Comparison of ENCODE assay signal across 9 cellular contexts in the genomic region with DNA sequence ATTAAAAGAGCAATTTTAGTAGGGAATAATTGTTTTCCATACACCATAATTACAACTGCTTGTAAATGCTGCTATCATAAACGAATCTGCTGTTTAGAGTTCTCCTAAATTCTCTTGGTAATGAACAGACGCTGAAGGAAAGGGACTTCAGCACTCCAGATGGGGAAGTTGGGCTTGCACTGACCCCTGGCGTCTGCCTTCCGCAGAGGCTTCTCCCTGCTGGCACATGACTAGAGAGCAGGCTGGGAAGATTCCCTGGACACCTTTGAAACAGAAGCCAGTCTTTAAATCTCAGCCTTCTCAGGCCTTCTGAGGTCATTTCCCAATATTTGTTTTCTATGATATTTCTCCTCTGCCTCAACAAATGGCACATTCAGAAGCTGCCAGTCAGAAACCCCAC.
DNase-seq lines count a peak whose midpoint lies in the region; ATAC-seq, FAIRE-seq and TF ChIP-seq lines count a peak whose summit lies in the region.
"Had no signal": no experiment of that assay in that cellular context is flagged by ENCODE, and none has a peak within 500 bp of the region (broad histone marks: within the 10 kb centered on the region; RNA-seq: fewer than 3 reads in every experiment).

No MANE protein-coding gene starts in this region.

- H3K36me3 Mint-ChIP-seq in type B pancreatic cell (no peaks in the 10 kb centered on the region), T-helper 17 cell (ENCODE audit: low read depth) (no peaks in the 10 kb centered on the region)
- no peaks in the 10 kb centered on the region for H3K36me3 Mint-ChIP-seq in activated T-helper 1 cell treated with anti-CD3 and anti-CD28 coated beads, Interleukin-12 subunit alpha, Interleukin-12 subunit beta, Interleukin-2, Interleukin-4 antibody, amounts not matched to agents 30 ng/mL and 10 ng/mL and 1 ng/mL, durations not matched to agents 14 hours and 24 hours and 36 hours (ENCODE audit: low read depth)
- H3K36me3 Mint-ChIP-seq: activated naive CD8-positive, alpha-beta T cell had no signal

- H2AFZ ChIP-seq in OCI-LY3 (ENCODE audit: low read depth, low read length): no peak overlapping the region
- H2AFZ ChIP-seq in HepG2 (ENCODE audit: low read length): no peak overlapping the region

- no peaks in the 10 kb centered on the region for H3K79me2 ChIP-seq in OCI-LY3 (ENCODE audit: low read length)
- no peaks in the 10 kb centered on the region for H3K79me2 ChIP-seq in HepG2 (ENCODE audit: insufficient read depth, low read length)

- 0% methylated on average over 3 of the region's 4 CpGs for WGBS in HepG2 (ENCODE audit: low lambda C conversion rate)

- no TSS peak for BruUV-seq in HepG2 (replicated peaks; lab: Mats Ljungman, UMichigan)

- ATAC-seq in HepG2: peak; percentile 94
- no peak for ATAC-seq in T-helper 17 cell

- DNase-seq in GM12865 (ENCODE audit: low read depth) (peak; percentile 13), colonic mucosa (peak; percentile 85), HepG2 (ENCODE audit: low spot score) (peak; percentile 26), type B pancreatic cell (ENCODE audit: extremely low spot score, unreplicated experiment) (no peak), T-helper 17 cell (no peak)
- no peak for DNase-seq in activated T-helper 1 cell treated with anti-CD3 and anti-CD28 coated beads, Interleukin-12 subunit alpha, Interleukin-12 subunit beta, Interleukin-2, Interleukin-4 antibody, amounts not matched to agents 30 ng/mL and 10 ng/mL and 1 ng/mL, durations not matched to agents 14 hours and 24 hours and 36 hours (ENCODE audit: low spot score)

- H3K36me3 ChIP-seq in OCI-LY3 (replicated peaks; ENCODE audit: low read depth, low read length) (no peaks in the 10 kb centered on the region), colonic mucosa (no peaks in the 10 kb centered on the region), HepG2 (replicated peaks in 1 of 2; ENCODE audit: control insufficient read depth in 1 of 2, insufficient read depth in 2 of 2, low read length in 2 of 2) (no peaks in the 10 kb centered on the region)

- no peak for TF ChIP-seq POLR2A in HepG2 (IDR thresholded peaks at IDR 0.05; ENCODE audit: insufficient read depth in 1 of 2, low read depth in 2 of 2, low read length in 2 of 2)

- H3K4me2 ChIP-seq in OCI-LY3 (ENCODE audit: low read length) (no peak overlapping the region), HepG2 (ENCODE audit: low read depth, low read length) (no peak overlapping the region)

- TF ChIP-seq CTCF in 22Rv1 (IDR thresholded peaks at IDR 0.05) (peak; percentile 74), GM12865 (IDR thresholded peaks at IDR 0.05; ENCODE audit: insufficient read depth, low read depth, low read length, missing control alignments) (peak; percentile 30), OCI-LY3 (IDR thresholded peaks at IDR 0.05; ENCODE audit: low read depth, low read length) (peak; percentile 43), colonic mucosa (IDR thresholded peaks at IDR 0.05) (peak; percentile 71), HepG2 (CRISPR knock-in tag; IDR thresholded peaks at IDR 0.05) (peak; percentile 78), type B pancreatic cell (conservative IDR thresholded peaks at IDR 0.05) (peak; percentile 86)

- TF ChIP-seq RAD21 in HepG2 (CRISPR knock-in tag; IDR thresholded peaks at IDR 0.05): peak; percentile 54

- in situ Hi-C loops in HepG2 (cut with HindIII; ENCODE audit: extremely low pct_ligation_motif_present, low pct_unique_long_range_greater_than_20kb): loop anchor here (10.0 kb wide), 1 partner anchor 478 kb away; no protein-coding TSS in a partner anchor

- H3K4me1 Mint-ChIP-seq in type B pancreatic cell (ENCODE audit: unreplicated experiment): no peaks in the 10 kb centered on the region
- no peaks in the 10 kb centered on the region for H3K4me1 Mint-ChIP-seq in T-helper 17 cell
- no peaks in the 10 kb centered on the region for H3K4me1 Mint-ChIP-seq in activated T-helper 1 cell treated with anti-CD3 and anti-CD28 coated beads, Interleukin-12 subunit alpha, Interleukin-12 subunit beta, Interleukin-2, Interleukin-4 antibody, amounts not matched to agents 30 ng/mL and 10 ng/mL and 1 ng/mL, durations not matched to agents 14 hours and 24 hours and 36 hours (ENCODE audit: low read depth)

- H3K4me3 ChIP-seq in GM12865 (ENCODE audit: low read depth, low read length) (no peak overlapping the region), OCI-LY3 (ENCODE audit: low read length) (no peak overlapping the region), colonic mucosa (no peak overlapping the region), HepG2 (replicated peaks in 1 of 3; ENCODE audit: insufficient read depth in 1 of 3, low read depth in 2 of 3, low read length in 3 of 3) (no peak overlapping the region)

- H3K4me1 ChIP-seq in OCI-LY3 (ENCODE audit: low read length): no peaks in the 10 kb centered on the region
- H3K4me1 ChIP-seq in colonic mucosa: no peaks in the 10 kb centered on the region
- no peaks in the 10 kb centered on the region for H3K4me1 ChIP-seq in HepG2 (ENCODE audit: insufficient read depth, low read length)

- H3K9me3 ChIP-seq in OCI-LY3 (ENCODE audit: insufficient read depth, low read length) (no peaks in the 10 kb centered on the region), colonic mucosa (no peaks in the 10 kb centered on the region), HepG2 (ENCODE audit: low read length) (no peaks in the 10 kb centered on the region), T-helper 17 cell (ENCODE audit: control insufficient read depth, low read length, poor library complexity, severe bottlenecking) (no peaks in the 10 kb centered on the region)

- CTCF ChIA-PET in HepG2 (lab: Yijun Ruan, JAX; ENCODE audit: low intra/inter-chr PET ratio, low total read pairs): interaction anchor here (1.6 to 2.2 kb wide), 3 partner anchors 23 to 482 kb away, joined by 7 to 13 read pairs (median 11); no protein-coding TSS in a partner anchor

- FAIRE-seq in HepG2 (lab: Jason Lieb, UNC): peak; percentile 56

- no peaks in the 10 kb centered on the region for H4K20me1 ChIP-seq in OCI-LY3 (ENCODE audit: insufficient read depth, low read length)
- H4K20me1 ChIP-seq in HepG2 (ENCODE audit: insufficient read depth, low read length): no peaks in the 10 kb centered on the region

- POLR2A ChIA-PET in HepG2 (lab: Yijun Ruan, JAX): no interaction called here

- H3K9ac ChIP-seq in OCI-LY3 (ENCODE audit: low read length): no peak overlapping the region
- H3K9ac ChIP-seq in colonic mucosa (ENCODE audit: low read depth in 2 of 2, low read length in 2 of 2): no peak overlapping the region
- no peak overlapping the region for H3K9ac ChIP-seq in HepG2 (ENCODE audit: insufficient read depth, low read depth, low read length)

- H3K27ac ChIP-seq in 22Rv1 (no peak overlapping the region), OCI-LY3 (ENCODE audit: low read length) (no peak overlapping the region), colonic mucosa (no peak overlapping the region), HepG2 (ENCODE audit: extremely low read length, insufficient read depth, low read length) (no peak overlapping the region)

- H3K9me3 Mint-ChIP-seq in type B pancreatic cell: no peaks in the 10 kb centered on the region
- H3K9me3 Mint-ChIP-seq in activated T-helper 1 cell treated with anti-CD3 and anti-CD28 coated beads, Interleukin-12 subunit alpha, Interleukin-12 subunit beta, Interleukin-2, Interleukin-4 antibody, amounts not matched to agents 30 ng/mL and 10 ng/mL and 1 ng/mL, durations not matched to agents 14 hours and 24 hours and 36 hours: no peaks in the 10 kb centered on the region

- intact Hi-C loops in colonic mucosa (cut with DNase I) (loop anchor here (5.0 kb wide), 2 partner anchors 425 to 485 kb away; no protein-coding TSS in a partner anchor), HepG2 (cut with micrococcal nuclease; ENCODE audit: unreplicated experiment) (loop anchor here (1.0 to 2.0 kb wide), 3 partner anchors 24 to 482 kb away; no protein-coding TSS in a partner anchor)
- intact Hi-C loops in activated T-helper 1 cell treated with anti-CD3 and anti-CD28 coated beads, Interleukin-12 subunit alpha, Interleukin-12 subunit beta, Interleukin-2, Interleukin-4 antibody, amounts not matched to agents 30 ng/mL and 10 ng/mL and 1 ng/mL, durations not matched to agents 14 hours and 24 hours and 36 hours (cut with micrococcal nuclease): no loop called here

- H3K4me3 Mint-ChIP-seq in type B pancreatic cell: no peak overlapping the region
- no peak overlapping the region for H3K4me3 Mint-ChIP-seq in T-helper 17 cell
- H3K4me3 Mint-ChIP-seq in activated T-helper 1 cell treated with anti-CD3 and anti-CD28 coated beads, Interleukin-12 subunit alpha, Interleukin-12 subunit beta, Interleukin-2, Interleukin-4 antibody, amounts not matched to agents 30 ng/mL and 10 ng/mL and 1 ng/mL, durations not matched to agents 14 hours and 24 hours and 36 hours: no peak overlapping the region
- H3K4me3 Mint-ChIP-seq: activated naive CD8-positive, alpha-beta T cell had no signal

- TF ChIP-seq EP300 in HepG2 (IDR thresholded peaks at IDR 0.05; ENCODE audit: low read depth in 2 of 2, low read length in 2 of 2): no peak
- no peak for TF ChIP-seq EP300 in HepG2 (CRISPR knock-in tag; IDR thresholded peaks at IDR 0.05; ENCODE audit: borderline replicate concordance)

- H3K27me3 Mint-ChIP-seq in type B pancreatic cell: peaks cover 15% of the 10 kb centered on the region
- H3K27me3 Mint-ChIP-seq in T-helper 17 cell: peaks cover 17% of the 10 kb centered on the region
- H3K27me3 Mint-ChIP-seq in activated T-helper 1 cell treated with anti-CD3 and anti-CD28 coated beads, Interleukin-12 subunit alpha, Interleukin-12 subunit beta, Interleukin-2, Interleukin-4 antibody, amounts not matched to agents 30 ng/mL and 10 ng/mL and 1 ng/mL, durations not matched to agents 14 hours and 24 hours and 36 hours (ENCODE audit: insufficient read depth): peaks cover 3% of the 10 kb centered on the region

- H3K27me3 ChIP-seq in OCI-LY3 (ENCODE audit: low read depth, low read length): peaks cover 13% of the 10 kb centered on the region
- H3K27me3 ChIP-seq in colonic mucosa: no peaks in the 10 kb centered on the region
- no peaks in the 10 kb centered on the region; a peak in 1 of 5 replicates for H3K27me3 ChIP-seq in HepG2 (ENCODE audit: control insufficient read depth in 1 of 2, insufficient read depth in 2 of 2, low read length in 2 of 2)

- H3K27ac Mint-ChIP-seq in type B pancreatic cell (no peak overlapping the region), T-helper 17 cell (no peak overlapping the region)
- no peak overlapping the region for H3K27ac Mint-ChIP-seq in activated T-helper 1 cell treated with anti-CD3 and anti-CD28 coated beads, Interleukin-12 subunit alpha, Interleukin-12 subunit beta, Interleukin-2, Interleukin-4 antibody, amounts not matched to agents 30 ng/mL and 10 ng/mL and 1 ng/mL, durations not matched to agents 14 hours and 24 hours and 36 hours
- H3K27ac Mint-ChIP-seq: activated naive CD8-positive, alpha-beta T cell had no signal

TF ChIP-seq in HepG2, 621 proteins besides CTCF, POLR2A, EP300 and RAD21:
- peak; percentile 78 for TF ChIP-seq SMC3 (IDR thresholded peaks at IDR 0.05; ENCODE audit: low read length)
- peak; percentile 82 for TF ChIP-seq STAG1 (CRISPR knock-in tag; IDR thresholded peaks at IDR 0.05)
- no peak for TF ChIP-seq POGZ (CRISPR knock-in tag; IDR thresholded peaks at IDR 0.05)

Comparison
In these comparisons a context has a peak if more than half of its experiments do, and no peak if none do; other contexts are left out.
1. CTCF ChIP-seq: peak in every context shown above with its lines; median percentile 86 in type B pancreatic cell; 78 in HepG2; 74 in 22Rv1; 71 in colonic mucosa; 43 in OCI-LY3; 30 in GM12865.
2. DNase-seq: peak in GM12865 (single experiment), colonic mucosa (single experiment) and HepG2 (single experiment); none in type B pancreatic cell (single experiment), T-helper 17 cell (0 of 3) and activated T-helper 1 cell treated with anti-CD3 and anti-CD28 coated beads, Interleukin-12 subunit alpha, Interleukin-12 subunit beta, Interleukin-2, Interleukin-4 antibody, amounts not matched to agents 30 ng/mL and 10 ng/mL and 1 ng/mL, durations not matched to agents 14 hours and 24 hours and 36 hours (single experiment).